ENCODE assay signal across 9 cellular contexts in genomic region chr2:231673348-231673770, GRCh38. TPM values are rescaled to one million over a fixed set of nuclear protein-coding genes. Genes with fewer than 3 reads are reported as not detected.
DNase-seq lines count a peak whose midpoint lies in the region; ATAC-seq, FAIRE-seq and TF ChIP-seq lines count a peak whose summit lies in the region.
"Had no signal": no experiment of that assay in that cellular context is flagged by ENCODE, and none has a peak within 500 bp of the region (broad histone marks: within the 10 kb centered on the region; RNA-seq: fewer than 3 reads in every experiment).

No MANE protein-coding gene starts in this region.

- H3K4me3 ChIP-seq in endodermal cell (ENCODE audit: low read length) (peak overlapping the region; percentile 80), neuronal stem cell (ENCODE audit: low read length in 2 of 2) (no peak overlapping the region)
- H3K4me3 ChIP-seq: SK-N-MC had no signal

- H2BK15ac ChIP-seq in neuronal stem cell (ENCODE audit: low read length) = peak overlapping the region; percentile 99

- H3K27me3 ChIP-seq in endodermal cell (ENCODE audit: control insufficient read depth, insufficient read depth, low read length, poor library complexity, severe bottlenecking) = no peaks in the 10 kb centered on the region
- no peaks in the 10 kb centered on the region for H3K27me3 ChIP-seq in neuronal stem cell (ENCODE audit: control insufficient read depth in 3 of 3, insufficient read depth in 3 of 3, low read depth in 1 of 3, low read length in 3 of 3)

- no peak overlapping the region for H2AK5ac ChIP-seq in neuronal stem cell (ENCODE audit: low read depth, low read length)

- peak overlapping the region; percentile 56 for H3K4me3 Mint-ChIP-seq in endodermal cell

- H3K27ac Mint-ChIP-seq in endodermal cell = peak overlapping the region; percentile 84

- peaks cover 19% of the 10 kb centered on the region for H3K4me1 Mint-ChIP-seq in endodermal cell

- H3K18ac ChIP-seq in neuronal stem cell (ENCODE audit: low read length) = peak overlapping the region; percentile 61

- ATAC-seq in HG02885 (IDR thresholded peaks at IDR 0.05; ENCODE audit: poor library complexity, unreplicated experiment) = no peak

- no peaks in the 10 kb centered on the region for H3K36me3 Mint-ChIP-seq in endodermal cell (ENCODE audit: low read depth)

- no peak for TF ChIP-seq CTCF in endodermal cell (conservative IDR thresholded peaks at IDR 0.05)
- no peak for TF ChIP-seq CTCF in GM13976 (IDR thresholded peaks at IDR 0.05; ENCODE audit: borderline replicate concordance, control extremely low read depth, extremely low read depth, insufficient read depth, missing control alignments)

- H3K9ac ChIP-seq in endodermal cell (ENCODE audit: extremely low read depth, low read length, poor library complexity, severe bottlenecking) (no peak overlapping the region), neuronal stem cell (ENCODE audit: low read depth, low read length, poor library complexity) (no peak overlapping the region)

- no peak overlapping the region for H2BK12ac ChIP-seq in neuronal stem cell (ENCODE audit: low read length)

- H3K79me1 ChIP-seq in neuronal stem cell (ENCODE audit: low read depth, low read length) = no peaks in the 10 kb centered on the region

- FAIRE-seq in G401.6 (lab: Jason Lieb, UNC) = peak; percentile 96

- WGBS in endodermal cell (ENCODE audit: insufficient coverage in 1 of 2, insufficient read length in 1 of 2), 2 experiments = 9% methylated on average over 6 of the region's 6 CpGs; no CpG with 5 or more reads in 1 of the 2 experiments
- WGBS in neuronal stem cell (ENCODE audit: extremely low coverage in 2 of 2, insufficient read length in 2 of 2, insufficient replicate concordance in 1 of 2), 2 donors = no CpG with 5 or more reads among the region's 6 CpGs

- H4K91ac ChIP-seq in neuronal stem cell (ENCODE audit: low read depth, low read length, poor library complexity) = no peak overlapping the region

- H3K27ac ChIP-seq in endodermal cell (ENCODE audit: low read depth, low read length) (peak overlapping the region; percentile 32), neuronal stem cell (replicated peaks; ENCODE audit: low read length) (no peak overlapping the region)
- H3K27ac ChIP-seq: SK-N-MC had no signal

- no peaks in the 10 kb centered on the region for H3K9me3 Mint-ChIP-seq in endodermal cell

- H4K8ac ChIP-seq in neuronal stem cell (ENCODE audit: low read depth, low read length) = no peak overlapping the region

- no peak overlapping the region for H3K4ac ChIP-seq in neuronal stem cell (ENCODE audit: low read length)

- peaks cover 12% of the 10 kb centered on the region for H3K4me1 ChIP-seq in endodermal cell (ENCODE audit: control insufficient read depth, insufficient read depth, low read length)
- peaks cover 27 to 30% of the 10 kb centered on the region in 2 donors for H3K4me1 ChIP-seq in neuronal stem cell (ENCODE audit: control insufficient read depth in 2 of 2, insufficient read depth in 1 of 2, low read depth in 1 of 2, low read length in 2 of 2)

- H3K27me3 Mint-ChIP-seq in endodermal cell (ENCODE audit: insufficient read depth) = no peaks in the 10 kb centered on the region

- no peak overlapping the region for H3K14ac ChIP-seq in neuronal stem cell (ENCODE audit: low read length)

- DNase-seq in NCI-H510A treated with DMSO at 0.1 percent for 48 hours (lab: John Stamatoyannopoulos, UW) = peak; percentile 99
- peak; percentile 99 for DNase-seq in endodermal cell
- DNase-seq in neuronal stem cell (ENCODE audit: low spot score) = no peak
- DNase-seq in amygdala (lab: John Stamatoyannopoulos, UW) = no peak
- no peak for DNase-seq in GM13976 (ENCODE audit: low spot score)
- no peak for DNase-seq in HuH-7.5 (ENCODE audit: low spot score)

- no peak overlapping the region for H2BK120ac ChIP-seq in neuronal stem cell (ENCODE audit: low read depth, low read length)

- no peaks in the 10 kb centered on the region for H3K9me3 ChIP-seq in endodermal cell (ENCODE audit: control insufficient read depth, low read length)
- no peaks in the 10 kb centered on the region for H3K9me3 ChIP-seq in neuronal stem cell (replicated peaks in 1 of 2; ENCODE audit: control insufficient read depth in 2 of 2, insufficient read depth in 1 of 2, low read depth in 1 of 2, low read length in 2 of 2)

- no peak overlapping the region for H3K23ac ChIP-seq in neuronal stem cell (ENCODE audit: low read depth, low read length, poor library complexity)

- H2AFZ ChIP-seq in neuronal stem cell (ENCODE audit: low read length) = peak overlapping the region; percentile 88

- H3K4me2 ChIP-seq in neuronal stem cell (ENCODE audit: insufficient read depth, low read length, poor library complexity, severe bottlenecking) = peak overlapping the region; percentile 20

- H3K36me3 ChIP-seq in endodermal cell (ENCODE audit: control insufficient read depth, insufficient read depth, low read length) = no peaks in the 10 kb centered on the region
- no peaks in the 10 kb centered on the region for H3K36me3 ChIP-seq in neuronal stem cell (replicated peaks in 1 of 2; ENCODE audit: control insufficient read depth in 2 of 2, insufficient read depth in 2 of 2, low read length in 2 of 2)

- H2BK5ac ChIP-seq in neuronal stem cell (ENCODE audit: low read length) = peak overlapping the region; percentile 89

- in situ Hi-C loops in GM13976 (cut with MboI; ENCODE audit: low sequenced_read_pairs, unreplicated experiment) = loop anchor here (10.0 kb wide), 1 partner anchor 59 kb away; no protein-coding TSS in a partner anchor

RNA-seq across cellular contexts. Expression of gene PTMA, which starts 35.0 kb away (rescaled TPM):
- 1,000 to 10,000 TPM; 1,233 to 1,450 TPM for total RNA-seq in endodermal cell
- 1,679 TPM for polyA plus RNA-seq in endodermal cell (2013, experiment 1 of 2)
- 1,712 TPM for polyA plus RNA-seq in endodermal cell (2013, experiment 2 of 2)
- polyA plus RNA-seq in neuronal stem cell (2013, experiment 1 of 2) = 3,606 TPM
- polyA plus RNA-seq in neuronal stem cell (2013, experiment 2 of 2) = 3,678 TPM

Comparison
In these comparisons a context has a peak if more than half of its experiments do, and no peak if none do; other contexts are left out.
1. DNase-seq: peak in NCI-H510A treated with DMSO at 0.1 percent for 48 hours (single experiment) and endodermal cell (single experiment); none in neuronal stem cell (single experiment), amygdala (0 of 56), GM13976 (single experiment) and HuH-7.5 (single experiment).